In the genomic region with DNA sequence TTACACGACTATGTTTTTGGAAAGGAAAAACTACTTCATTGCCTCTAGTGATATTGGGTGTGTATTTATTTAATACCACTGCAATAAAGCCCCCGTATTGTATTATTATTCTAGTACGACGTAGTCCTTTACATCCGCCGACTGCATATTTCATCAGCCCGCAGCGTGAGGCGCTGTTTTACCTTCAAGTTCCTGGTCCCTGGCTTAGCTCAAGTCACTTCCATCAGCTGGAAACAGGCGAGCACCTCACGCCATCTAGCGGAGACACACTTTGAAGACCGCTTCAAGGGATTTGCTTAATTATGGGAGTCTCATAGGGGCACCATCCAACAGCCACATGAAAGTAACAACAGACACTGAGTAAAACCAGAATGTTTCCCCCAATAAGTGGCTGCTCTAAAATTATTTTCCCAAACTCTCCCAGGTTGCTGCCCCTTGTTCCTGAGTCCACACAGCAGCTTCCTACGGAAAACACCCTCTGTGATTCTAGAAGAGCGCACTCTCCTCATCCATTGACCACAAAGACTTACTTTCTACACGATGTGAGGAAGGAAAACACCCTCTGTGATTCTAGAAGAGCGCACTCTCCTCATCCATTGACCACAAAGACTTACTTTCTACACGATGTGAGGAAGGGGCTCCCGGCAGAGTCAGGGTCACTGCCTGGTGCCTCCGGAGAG, we compare ENCODE assay signal across 8 cellular contexts. TPM values are rescaled to one million over a fixed set of nuclear protein-coding genes. Genes with fewer than 3 reads are reported as not detected.
DNase-seq lines count a peak whose midpoint lies in the region; ATAC-seq, FAIRE-seq and TF ChIP-seq lines count a peak whose summit lies in the region.

No MANE protein-coding gene starts in this region.

- H3K4me3 ChIP-seq in right atrium auricular region = no peak overlapping the region
- H3K4me3 ChIP-seq in sigmoid colon = no peak overlapping the region

- TF ChIP-seq POLR2A in sigmoid colon (IDR thresholded peaks at IDR 0.05) = no peak

- H3K27ac ChIP-seq in right atrium auricular region (no peak overlapping the region), sigmoid colon (no peak overlapping the region)

- H3K27me3 ChIP-seq in right atrium auricular region (no peaks in the 10 kb centered on the region), sigmoid colon (no peaks in the 10 kb centered on the region)

- no peaks in the 10 kb centered on the region for H3K36me3 Mint-ChIP-seq in T-helper 2 cell treated with Interferon-gamma antibody and Interleukin-4, amounts not matched to agents 5 μg/mL and 100 μg/mL, for 36 hours (ENCODE audit: low read depth)

- peaks cover 4% of the 10 kb centered on the region for H3K4me1 Mint-ChIP-seq in T-helper 2 cell treated with Interferon-gamma antibody and Interleukin-4, amounts not matched to agents 5 μg/mL and 100 μg/mL, for 36 hours (ENCODE audit: low read depth)

- TF ChIP-seq CTCF in right atrium auricular region (IDR thresholded peaks at IDR 0.05) (peak; percentile 91 to 93), sigmoid colon (IDR thresholded peaks at IDR 0.05) (peak; percentile 86 to 98 (median 96))

- peak; percentile 95 for ATAC-seq in HG02943 (IDR thresholded peaks at IDR 0.05; ENCODE audit: low read depth, unreplicated experiment)

- 23 to 25% methylated on average over 20 of the region's 20 CpGs for WGBS in sigmoid colon, 2 donors

- H3K9me3 ChIP-seq in right atrium auricular region (peaks cover 0 to 5% of the 10 kb centered on the region in 2 donors), sigmoid colon (peaks cover 0 to 9% (median 0%) of the 10 kb centered on the region in 4 donors)

- peak; percentile 94 for FAIRE-seq in GM18507 (lab: Jason Lieb, UNC)

- DNase-seq in A172 (ENCODE audit: low spot score) (peak; percentile 90), GM18507 (ENCODE audit: extremely low spot score, insufficient read length, low read depth) (peak; percentile 57), NCI-H1694 treated with DMSO at 0.1 percent for 48 hours (lab: John Stamatoyannopoulos, UW) (peak; percentile 70), amniotic stem cell (lab: John Stamatoyannopoulos, UW) (peak; percentile 47), right atrium auricular region (ENCODE audit: low spot score) (peak; percentile 88), sigmoid colon (peak; percentile 93)
- DNase-seq in T-helper 2 cell treated with Interferon-gamma antibody and Interleukin-4, amounts not matched to agents 5 μg/mL and 100 μg/mL, for 36 hours (ENCODE audit: low spot score) = peak; percentile 73

- no peak overlapping the region for H3K27ac Mint-ChIP-seq in T-helper 2 cell treated with Interferon-gamma antibody and Interleukin-4, amounts not matched to agents 5 μg/mL and 100 μg/mL, for 36 hours

- no peak overlapping the region for H3K4me3 Mint-ChIP-seq in T-helper 2 cell treated with Interferon-gamma antibody and Interleukin-4, amounts not matched to agents 5 μg/mL and 100 μg/mL, for 36 hours

- intact Hi-C loops in sigmoid colon (cut with DNase I) = loop anchor here (1.0 to 10.0 kb wide), 2 partner anchors 97 to 162 kb away; a partner anchor contains a TSS

- peaks cover 22% of the 10 kb centered on the region for H3K9me3 Mint-ChIP-seq in T-helper 2 cell treated with Interferon-gamma antibody and Interleukin-4, amounts not matched to agents 5 μg/mL and 100 μg/mL, for 36 hours

- H3K27me3 Mint-ChIP-seq in T-helper 2 cell treated with Interferon-gamma antibody and Interleukin-4, amounts not matched to agents 5 μg/mL and 100 μg/mL, for 36 hours (ENCODE audit: low read depth) = peaks cover 20% of the 10 kb centered on the region

- TF ChIP-seq EP300 in sigmoid colon (IDR thresholded peaks at IDR 0.05) = no peak

- H3K36me3 ChIP-seq in right atrium auricular region = no peaks in the 10 kb centered on the region
- H3K36me3 ChIP-seq in sigmoid colon = no peaks in the 10 kb centered on the region

- H3K4me1 ChIP-seq in right atrium auricular region (no peaks in the 10 kb centered on the region), sigmoid colon (no peaks in the 10 kb centered on the region)

RNA-seq across cellular contexts. Expression of a gene that starts 15.7 kb away (rescaled TPM):
- total RNA-seq in A172 (2014; rRNA removed; shearing (Covaris generic)) = not detected in 2 replicates
- total RNA-seq in right atrium auricular region (not detected), sigmoid colon (not detected)
- polyA plus RNA-seq in sigmoid colon = not detected

RNA-seq across cellular contexts. Expression of a gene that starts 20.6 kb away (rescaled TPM):
- total RNA-seq in A172 (2014; rRNA removed; shearing (Covaris generic)) = 0.09 and 0.14 TPM in 2 replicates
- total RNA-seq in right atrium auricular region = 1 to 10 TPM; 3.1 to 7.3 TPM
- total RNA-seq in sigmoid colon = 100 to 1,000 TPM in 3 of 4 donors, 10 to 100 TPM in 1; 48.2 to 126 (median 108) TPM
- polyA plus RNA-seq in sigmoid colon = 10 to 100 TPM in 1 of 3 donors, 1 to 10 TPM in 1, under 1 TPM in 1; 0.60 to 13.3 (median 1.6) TPM

Comparison
In these comparisons a context has a peak if more than half of its experiments do, and no peak if none do; other contexts are left out.
1. RNA of a gene that starts 20.6 kb away (total RNA-seq): 48.2 to 126 TPM in sigmoid colon; 3.1 to 7.3 TPM in right atrium auricular region and 0.09 to 0.14 TPM in A172; every median in the first group is over 4 times any median in the second.
2. Peak in every context shown above with its lines, with median percentiles within 50 percentile points of each other: DNase-seq.